ENCODE assay signal across 20 cellular contexts in the genomic region with DNA sequence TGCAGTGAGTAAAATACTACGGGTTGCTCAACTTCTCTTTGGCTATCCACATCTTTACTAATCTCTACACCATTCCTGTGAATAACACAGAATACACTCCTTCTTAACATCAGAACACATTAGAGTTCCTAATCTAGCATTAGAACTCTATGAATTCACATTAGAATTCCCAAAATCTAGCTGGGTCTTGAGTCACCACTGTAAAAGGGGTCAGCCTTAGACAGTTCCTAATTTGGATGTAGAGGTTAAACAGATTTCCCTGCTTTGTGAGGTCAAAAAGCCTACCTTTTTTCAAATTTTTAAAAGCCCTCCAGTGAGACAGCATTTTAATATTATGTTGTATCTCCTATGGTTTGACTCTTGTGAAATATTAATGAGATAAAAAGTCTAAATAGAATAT. TPM values are rescaled to one million over a fixed set of nuclear protein-coding genes. Genes with fewer than 3 reads are reported as not detected.
DNase-seq lines count a peak whose midpoint lies in the region; ATAC-seq, FAIRE-seq and TF ChIP-seq lines count a peak whose summit lies in the region.
"Had no signal": no experiment of that assay in that cellular context is flagged by ENCODE, and none has a peak within 500 bp of the region (broad histone marks: within the 10 kb centered on the region; RNA-seq: fewer than 3 reads in every experiment).

No MANE protein-coding gene starts in this region.

- H2AFZ ChIP-seq in HepG2 (ENCODE audit: low read length), result no peak overlapping the region

- peaks cover 52% of the 10 kb centered on the region for H3K4me1 Mint-ChIP-seq in endothelial cell (ENCODE audit: unreplicated experiment)

- H3K27me3 Mint-ChIP-seq in endothelial cell (ENCODE audit: unreplicated experiment), result peaks cover 9% of the 10 kb centered on the region

- H3K4me3 ChIP-seq in HepG2 (replicated peaks in 1 of 3; ENCODE audit: insufficient read depth in 1 of 3, low read depth in 2 of 3, low read length in 3 of 3) (no peak overlapping the region), right lobe of liver (no peak overlapping the region)
- H3K4me3 ChIP-seq: body of pancreas, gastrocnemius medialis, mucosa of descending colon had no signal

- no peaks in the 10 kb centered on the region for H3K9me3 Mint-ChIP-seq in endothelial cell (ENCODE audit: unreplicated experiment)

- no peak overlapping the region for H3K4me2 ChIP-seq in HepG2 (ENCODE audit: low read depth, low read length)

- 94% methylated on average over 1 of the region's 1 CpG for WGBS in HepG2 (ENCODE audit: low lambda C conversion rate)
- 77% methylated on average over 1 of the region's 1 CpG for WGBS in right lobe of liver (ENCODE audit: insufficient coverage, low coverage, low lambda C conversion rate, missing lambda C conversion rate)

- peak overlapping the region; percentile 24 for H3K4me3 Mint-ChIP-seq in endothelial cell (ENCODE audit: unreplicated experiment)

- in situ Hi-C loops in HepG2 (cut with HindIII; ENCODE audit: extremely low pct_ligation_motif_present, low pct_unique_long_range_greater_than_20kb), result no loop called here

- no peaks in the 10 kb centered on the region for H3K27me3 ChIP-seq in HepG2 (ENCODE audit: control insufficient read depth in 1 of 2, insufficient read depth in 2 of 2, low read length in 2 of 2)
- H3K27me3 ChIP-seq in right lobe of liver, result no peaks in the 10 kb centered on the region
- H3K27me3 ChIP-seq: body of pancreas, gastrocnemius medialis had no signal

- H3K36me3 ChIP-seq in HepG2 (replicated peaks in 1 of 2; ENCODE audit: control insufficient read depth in 1 of 2, insufficient read depth in 2 of 2, low read length in 2 of 2) (peaks cover 25 to 89% of the 10 kb centered on the region in 2 experiments), right lobe of liver (peaks cover 8 to 82% (median 26%) of the 10 kb centered on the region in 4 donors)

- H3K27ac ChIP-seq in HepG2 (ENCODE audit: extremely low read length, insufficient read depth, low read length) (no peak overlapping the region), right lobe of liver (no peak overlapping the region)
- H3K27ac ChIP-seq: psoas muscle, RWPE1 had no signal

- TF ChIP-seq CTCF in HepG2 (CRISPR knock-in tag; IDR thresholded peaks at IDR 0.05) (no peak), right lobe of liver (IDR thresholded peaks at IDR 0.05) (no peak), endothelial cell (IDR thresholded peaks at IDR 0.05; ENCODE audit: unreplicated experiment) (no peak)

- H3K27ac Mint-ChIP-seq in endothelial cell (ENCODE audit: unreplicated experiment), result no peak overlapping the region

- DNase-seq in HepG2 (ENCODE audit: low spot score) (no peak), right lobe of liver (no peak), endothelial cell (ENCODE audit: low spot score) (no peak), AG20443 (ENCODE audit: low spot score) (no peak), germinal center (ENCODE audit: low spot score) (no peak), Ammon's horn (ENCODE audit: low spot score) (no peak)
- DNase-seq: activated CD8-positive, alpha-beta memory T cell treated with anti-CD3 and anti-CD28 coated beads, Interleukin-2, amount 50 U/mL, for 48 hours; body of pancreas; effector memory CD4-positive, alpha-beta T cell; gastrocnemius medialis; Karpas-422; mucosa of descending colon; NCI-H1930; NCI-H82; psoas muscle had no signal

- no peak overlapping the region for H3K9ac ChIP-seq in HepG2 (ENCODE audit: insufficient read depth, low read depth, low read length)

- H3K4me1 ChIP-seq in HepG2 (ENCODE audit: insufficient read depth, low read length) (peaks cover 96% of the 10 kb centered on the region), right lobe of liver (peaks cover 0 to 84% (median 33%) of the 10 kb centered on the region in 4 donors)

- no TSS peak for BruUV-seq in HepG2 (replicated peaks; lab: Mats Ljungman, UMichigan)

- peaks cover 97% of the 10 kb centered on the region for H4K20me1 ChIP-seq in HepG2 (ENCODE audit: insufficient read depth, low read length)

- POLR2A ChIA-PET in HepG2 (lab: Yijun Ruan, JAX), result interaction anchor here (1.3 kb wide), 1 partner anchor 46 kb away, joined by 3 read pairs; no protein-coding TSS in a partner anchor

- intact Hi-C loops in HepG2 (cut with micrococcal nuclease; ENCODE audit: unreplicated experiment) (no loop called here), right lobe of liver (cut with DNase I) (no loop called here)

- H3K36me3 Mint-ChIP-seq in endothelial cell (ENCODE audit: low read depth, unreplicated experiment), result peaks cover 53% of the 10 kb centered on the region

- TF ChIP-seq EP300 in HepG2 (IDR thresholded peaks at IDR 0.05; ENCODE audit: low read depth in 2 of 2, low read length in 2 of 2) (no peak), HepG2 (CRISPR knock-in tag; IDR thresholded peaks at IDR 0.05; ENCODE audit: borderline replicate concordance) (no peak)

- TF ChIP-seq POLR2A in HepG2 (IDR thresholded peaks at IDR 0.05; ENCODE audit: insufficient read depth in 1 of 2, low read depth in 2 of 2, low read length in 2 of 2) (peak in 1 of 2 experiments; percentile 32; a peak in 2 of 4 replicates), right lobe of liver (IDR thresholded peaks at IDR 0.05) (no peak)

- no peak for TF ChIP-seq RAD21 in HepG2 (CRISPR knock-in tag; IDR thresholded peaks at IDR 0.05)

- peaks cover 98% of the 10 kb centered on the region for H3K79me2 ChIP-seq in HepG2 (ENCODE audit: insufficient read depth, low read length)

- no peak for ATAC-seq in HepG2
- no peak for ATAC-seq in right lobe of liver
- no peak for ATAC-seq in SK-N-SH treated with all-trans-retinoic acid at 6 μM for 48 hours
- ATAC-seq in HG03460 (IDR thresholded peaks at IDR 0.05; ENCODE audit: unreplicated experiment), result no peak
- ATAC-seq: body of pancreas, gastrocnemius medialis, mucosa of descending colon, psoas muscle had no signal

- CTCF ChIA-PET in HepG2 (lab: Yijun Ruan, JAX; ENCODE audit: low intra/inter-chr PET ratio, low total read pairs), result no interaction called here

- H3K9me3 ChIP-seq in HepG2 (ENCODE audit: low read length), result no peaks in the 10 kb centered on the region
- H3K9me3 ChIP-seq in right lobe of liver, result no peaks in the 10 kb centered on the region
- H3K9me3 ChIP-seq: body of pancreas, gastrocnemius medialis, mucosa of descending colon, psoas muscle had no signal

- no peak for FAIRE-seq in HepG2 (lab: Jason Lieb, UNC)
- FAIRE-seq: islet of Langerhans had no signal

RNA-seq across cellular contexts. Expression of gene HNRNPC, which starts 7.4 kb away (rescaled TPM):
- total RNA-seq in HepG2 (2016; rRNA removed; fragmentation: Illumina TruSeq; extraction: Trizol) (1,099 and 1,563 TPM in 2 replicates), right lobe of liver (100 to 1,000 TPM; 170 to 247 (median 229) TPM), endothelial cell (ENCODE audit: unreplicated experiment) (601 TPM)
- total RNA-seq in HepG2 (2016; cell fraction: cytosol; rRNA removed; fragmentation: Illumina TruSeq; extraction: Trizol; ENCODE audit: low read depth), result 272 and 305 TPM in 2 replicates
- total RNA-seq in HepG2 (2016; cell fraction: insoluble cytoplasmic fraction; rRNA removed; fragmentation: Illumina TruSeq; extraction: Trizol), result 1,110 and 1,631 TPM in 2 replicates
- 374 and 422 TPM in 2 replicates for total RNA-seq in HepG2 (2016; cell fraction: membrane; rRNA removed; fragmentation: Illumina TruSeq; extraction: Trizol)
- total RNA-seq in HepG2 (2016; cell fraction: nucleus; rRNA removed; fragmentation: Illumina TruSeq; extraction: Trizol), result 741 and 752 TPM in 2 replicates
- polyA plus RNA-seq in HepG2 (2011; rRNA removed), result 577 and 628 TPM in 2 replicates
- 344 and 442 TPM in 2 replicates for polyA plus RNA-seq in HepG2 (2011; cell fraction: cytosol; rRNA removed)
- 155 and 197 TPM in 2 replicates for polyA plus RNA-seq in HepG2 (2011; cell fraction: nucleus; rRNA removed)
- 523 and 611 TPM in 2 replicates for polyA plus RNA-seq in HepG2 (2012)
- 145 and 154 TPM in 2 replicates for polyA plus RNA-seq in HepG2 (2016; cell fraction: cytosol; fragmentation: Illumina TruSeq; extraction: Trizol; ENCODE audit: low read depth)
- polyA plus RNA-seq in HepG2 (2016; cell fraction: insoluble cytoplasmic fraction; fragmentation: Illumina TruSeq; extraction: Trizol; ENCODE audit: low read depth), result 1,519 and 1,675 TPM in 2 replicates
- polyA plus RNA-seq in HepG2 (2016; cell fraction: membrane; fragmentation: Illumina TruSeq; extraction: Trizol; ENCODE audit: low read depth), result 281 and 312 TPM in 2 replicates
- polyA plus RNA-seq in HepG2 (2016; cell fraction: nucleus; fragmentation: Illumina TruSeq; extraction: Trizol; ENCODE audit: insufficient read depth, low read depth), result 695 and 708 TPM in 2 replicates
- polyA minus RNA-seq in HepG2 (2011; rRNA and poly(A)+ RNA removed; ENCODE audit: low replicate concordance), result 720 and 1,084 TPM in 2 replicates
- polyA minus RNA-seq in HepG2 (2011; cell fraction: cytosol; rRNA and poly(A)+ RNA removed), result 262 and 282 TPM in 2 replicates
- 891 and 939 TPM in 2 replicates for polyA minus RNA-seq in HepG2 (2011; cell fraction: nucleus; rRNA and poly(A)+ RNA removed)

RNA-seq across cellular contexts. Expression of gene RPGRIP1, which starts 18.1 kb away (rescaled TPM):
- total RNA-seq in HepG2 (2016; rRNA removed; fragmentation: Illumina TruSeq; extraction: Trizol), result 0.10 and 0.13 TPM in 2 replicates
- total RNA-seq in HepG2 (2016; cell fraction: cytosol; rRNA removed; fragmentation: Illumina TruSeq; extraction: Trizol; ENCODE audit: low read depth), result 0.09 TPM in 1 of 2 replicates, not detected in the other
- 0.48 and 0.67 TPM in 2 replicates for total RNA-seq in HepG2 (2016; cell fraction: insoluble cytoplasmic fraction; rRNA removed; fragmentation: Illumina TruSeq; extraction: Trizol)
- total RNA-seq in HepG2 (2016; cell fraction: membrane; rRNA removed; fragmentation: Illumina TruSeq; extraction: Trizol), result 0.15 and 0.17 TPM in 2 replicates
- 0.22 and 0.50 TPM in 2 replicates for total RNA-seq in HepG2 (2016; cell fraction: nucleus; rRNA removed; fragmentation: Illumina TruSeq; extraction: Trizol)
- 0.47 and 1.1 TPM in 2 replicates for polyA plus RNA-seq in HepG2 (2011; rRNA removed)
- 0.14 and 0.17 TPM in 2 replicates for polyA plus RNA-seq in HepG2 (2011; cell fraction: cytosol; rRNA removed)
- 0.58 and 1.4 TPM in 2 replicates for polyA plus RNA-seq in HepG2 (2011; cell fraction: nucleus; rRNA removed)
- polyA plus RNA-seq in HepG2 (2012), result 0.57 and 0.58 TPM in 2 replicates
- polyA plus RNA-seq in HepG2 (2016; cell fraction: cytosol; fragmentation: Illumina TruSeq; extraction: Trizol; ENCODE audit: low read depth), result not detected in 2 replicates
- 0.07 and 0.12 TPM in 2 replicates for polyA plus RNA-seq in HepG2 (2016; cell fraction: insoluble cytoplasmic fraction; fragmentation: Illumina TruSeq; extraction: Trizol; ENCODE audit: low read depth)
- 0.08 TPM in 1 of 2 replicates, not detected in the other for polyA plus RNA-seq in HepG2 (2016; cell fraction: membrane; fragmentation: Illumina TruSeq; extraction: Trizol; ENCODE audit: low read depth)
- polyA plus RNA-seq in HepG2 (2016; cell fraction: nucleus; fragmentation: Illumina TruSeq; extraction: Trizol; ENCODE audit: insufficient read depth, low read depth), result 0.47 and 1.6 TPM in 2 replicates
- 0.26 TPM in 1 of 2 replicates, not detected in the other for polyA minus RNA-seq in HepG2 (2011; rRNA and poly(A)+ RNA removed; ENCODE audit: low replicate concordance)
- polyA minus RNA-seq in HepG2 (2011; cell fraction: cytosol; rRNA and poly(A)+ RNA removed), result 0.53 TPM in 1 of 2 replicates, not detected in the other
- polyA minus RNA-seq in HepG2 (2011; cell fraction: nucleus; rRNA and poly(A)+ RNA removed), result 0.64 and 4.0 TPM in 2 replicates
- 1 to 10 TPM in 3 of 6 experiments, under 1 TPM in 3; 0.22 to 1.8 (median 1.0) TPM for total RNA-seq in right lobe of liver
- 1.5 TPM for total RNA-seq in endothelial cell (ENCODE audit: unreplicated experiment)
- total RNA-seq: body of pancreas, gastrocnemius medialis, psoas muscle had no signal
- polyA plus RNA-seq: BJ had no signal
